In the genomic region with DNA sequence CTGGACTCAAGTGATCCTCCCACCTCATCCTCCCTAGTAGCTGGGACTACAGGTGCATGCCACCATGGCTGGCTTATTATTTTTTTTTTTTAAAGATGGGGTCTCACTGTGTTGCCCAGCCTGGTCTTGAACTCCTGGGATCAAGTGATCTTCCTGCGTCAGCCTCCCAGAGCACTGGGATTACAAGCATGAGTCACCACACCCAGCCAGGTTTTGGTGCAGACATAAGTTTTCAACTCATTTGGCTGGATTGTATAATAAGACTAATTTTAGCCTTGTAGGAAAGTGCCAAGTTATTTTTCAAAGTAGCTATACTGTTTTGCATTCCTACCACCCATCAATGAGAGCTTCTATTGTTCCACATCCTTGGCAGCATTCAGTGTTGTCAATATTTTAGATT, we compare ENCODE assay signal across 23 cellular contexts. TPM values are rescaled to one million over a fixed set of nuclear protein-coding genes. Genes with fewer than 3 reads are reported as not detected.
A peak's percentile ranks its signal among the peaks of the same experiment; 100 is the strongest.
DNase-seq lines count a peak whose midpoint lies in the region; ATAC-seq and TF ChIP-seq lines count a peak whose summit lies in the region.
"Had no signal": no experiment of that assay in that cellular context is flagged by ENCODE, and none has a peak within 500 bp of the region (broad histone marks: within the 10 kb centered on the region; RNA-seq: fewer than 3 reads in every experiment).

No MANE protein-coding gene starts in this region.

- H3K4me3 ChIP-seq in astrocyte of the spinal cord (ENCODE audit: low read depth, low read length) (no peak overlapping the region), fibroblast of the aortic adventitia (ENCODE audit: low read depth, low read length) (no peak overlapping the region), ascending aorta (no peak overlapping the region), colonic mucosa (no peak overlapping the region)
- H3K4me3 ChIP-seq: adrenal gland, left lung, suprapubic skin had no signal

- DNase-seq in AG08395 (ENCODE audit: low spot score) (peak; percentile 51), HCEC 1CT (peak; percentile 51), astrocyte of the spinal cord (ENCODE audit: low read depth, low spot score) (peak; percentile 17), fibroblast of the aortic adventitia (ENCODE audit: low read depth) (peak; percentile 84), ascending aorta (ENCODE audit: low spot score in 2 of 2) (no peak), colonic mucosa (no peak), hippocampal formation (lab: John Stamatoyannopoulos, UW) (no peak)
- DNase-seq: ACHN; activated CD4-positive, alpha-beta T cell treated with anti-CD3 and anti-CD28 coated beads, Interleukin-2, amount 50 U/mL, for 4 hours; activated gamma-delta T cell; adrenal gland; CD4-positive, alpha-beta memory T cell; Kasumi-1; left lung; NCI-H1417; NCI-H526; SHP77 treated with DMSO at 0.1 percent for 48 hours; stimulated activated CD4-positive, alpha-beta T cell treated with anti-CD3 and anti-CD28 coated beads, Interleukin-12 subunit alpha, Interleukin-12 subunit beta, amount 100 ng/mL, for 4 hours; T-cell had no signal

- H3K27me3 ChIP-seq in ascending aorta (no peaks in the 10 kb centered on the region), colonic mucosa (no peaks in the 10 kb centered on the region)
- H3K27me3 ChIP-seq: adrenal gland, left lung, neutrophil, suprapubic skin had no signal

- H3K9me3 ChIP-seq in ascending aorta (no peaks in the 10 kb centered on the region), colonic mucosa (no peaks in the 10 kb centered on the region)
- H3K9me3 ChIP-seq: adrenal gland, left lung, neutrophil, suprapubic skin had no signal

- TF ChIP-seq CTCF in astrocyte of the spinal cord (IDR thresholded peaks at IDR 0.05; ENCODE audit: low read depth, low read length) (no peak), fibroblast of the aortic adventitia (IDR thresholded peaks at IDR 0.05; ENCODE audit: insufficient read depth, low read length) (no peak), ascending aorta (IDR thresholded peaks at IDR 0.05) (no peak), colonic mucosa (IDR thresholded peaks at IDR 0.05) (no peak)

- no peaks in the 10 kb centered on the region for H3K36me3 ChIP-seq in ascending aorta
- H3K36me3 ChIP-seq in colonic mucosa, result no peaks in the 10 kb centered on the region
- H3K36me3 ChIP-seq: adrenal gland, suprapubic skin had no signal

- H3K9ac ChIP-seq in colonic mucosa (ENCODE audit: low read depth in 2 of 2, low read length in 2 of 2), result no peak overlapping the region

- in situ Hi-C loops in astrocyte of the spinal cord (cut with HindIII; ENCODE audit: low sequenced_read_pairs), result no loop called here

- H3K27ac ChIP-seq in ascending aorta (no peak overlapping the region), colonic mucosa (no peak overlapping the region)
- H3K27ac ChIP-seq: adrenal gland, left lung, neutrophil, suprapubic skin had no signal

- intact Hi-C loops in ascending aorta (cut with DNase I) (no loop called here), colonic mucosa (cut with DNase I) (no loop called here)

- H3K4me1 ChIP-seq in ascending aorta (no peaks in the 10 kb centered on the region), colonic mucosa (no peaks in the 10 kb centered on the region)
- H3K4me1 ChIP-seq: adrenal gland, suprapubic skin had no signal

- ATAC-seq in HG03025 (IDR thresholded peaks at IDR 0.05; ENCODE audit: low FRiP score, unreplicated experiment), result no peak
- ATAC-seq: left lung, T-cell had no signal

RNA-seq across cellular contexts. Expression of gene BUB1B, which starts 32.1 kb away (rescaled TPM):
- total RNA-seq in fibroblast of the aortic adventitia (ENCODE audit: low replicate concordance) (1.3 and 35.2 TPM in 2 replicates), ascending aorta (not detected), colonic mucosa (10 to 100 TPM; 10.2 to 48.3 TPM)

RNA-seq across cellular contexts. Expression of gene PAK6, which starts 45.9 kb away (rescaled TPM):
- total RNA-seq in fibroblast of the aortic adventitia (ENCODE audit: low replicate concordance), result 0.09 TPM in 1 of 2 replicates, not detected in the other
- total RNA-seq in ascending aorta, result not detected
- total RNA-seq in colonic mucosa, result 10 to 100 TPM in 1 of 2 donors, 1 to 10 TPM in 1; 4.9 to 10.4 TPM
- total RNA-seq: glomerular endothelial cell had no signal

Comparison
In these comparisons a context has a peak if more than half of its experiments do, and no peak if none do; other contexts are left out.
1. DNase-seq: peak in AG08395 (single experiment), HCEC 1CT (single experiment), astrocyte of the spinal cord (single experiment) and fibroblast of the aortic adventitia (single experiment); none in ascending aorta (0 of 2), colonic mucosa (single experiment) and hippocampal formation (0 of 2).